ENCODE assay signal across 13 cellular contexts in the genomic region with DNA sequence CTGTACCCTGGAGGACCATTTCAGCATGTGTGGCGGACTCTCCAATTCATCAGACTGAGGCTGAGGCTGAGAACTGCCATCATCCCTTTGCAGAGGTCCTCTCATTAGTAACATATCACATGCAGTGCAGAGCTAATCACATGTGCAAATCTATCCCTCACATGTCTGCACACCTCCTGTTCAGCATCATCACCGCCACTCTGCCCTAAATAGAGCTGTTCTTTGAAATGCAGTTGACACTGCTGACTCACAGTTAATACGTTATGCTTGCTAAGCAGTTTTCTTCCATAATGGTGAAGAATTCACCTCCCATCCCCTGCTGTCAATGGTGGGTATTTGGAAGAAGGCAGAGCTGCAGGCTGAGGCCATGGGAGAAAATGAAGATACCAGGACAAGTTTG.
DNase-seq lines count a peak whose midpoint lies in the region; ATAC-seq and TF ChIP-seq lines count a peak whose summit lies in the region.
"Had no signal": no experiment of that assay in that cellular context is flagged by ENCODE, and none has a peak within 500 bp of the region (broad histone marks: within the 10 kb centered on the region; RNA-seq: fewer than 3 reads in every experiment).

No MANE protein-coding gene starts in this region.

- no peak overlapping the region for H2BK5ac ChIP-seq in IMR-90 (ENCODE audit: low read depth, low read length, poor library complexity, severe bottlenecking)

- no peaks in the 10 kb centered on the region for H3K9me1 ChIP-seq in IMR-90 (ENCODE audit: insufficient read depth, low read length)

- H3K14ac ChIP-seq in IMR-90 (replicated peaks; ENCODE audit: low read depth, low read length), result no peak overlapping the region

- H3K27ac Mint-ChIP-seq in endothelial cell (ENCODE audit: unreplicated experiment), result peak overlapping the region; percentile 30
- peak overlapping the region; percentile 27 for H3K27ac Mint-ChIP-seq in neural progenitor cell
- H3K27ac Mint-ChIP-seq: CD8-positive, alpha-beta memory T cell had no signal

- DNase-seq in H7 (peak; percentile 8), IMR-90 (no peak), endothelial cell (ENCODE audit: low spot score) (no peak), neural progenitor cell (ENCODE audit: low spot score) (no peak), ovary (no peak), NCI-H2227 (lab: John Stamatoyannopoulos, UW; ENCODE audit: unreplicated experiment) (no peak)
- DNase-seq: AML-193; Caco-2; CD8-positive, alpha-beta memory T cell; DND-41; GDM1 had no signal

- H3K79me1 ChIP-seq in IMR-90 (ENCODE audit: low read depth in 1 of 2, low read length in 2 of 2), result no peaks in the 10 kb centered on the region

- H4K91ac ChIP-seq in IMR-90 (ENCODE audit: insufficient read depth, low read depth, low read length), result no peak overlapping the region

- H2BK20ac ChIP-seq in IMR-90 (ENCODE audit: low read depth, low read length), result no peak overlapping the region

- H3K18ac ChIP-seq in IMR-90 (ENCODE audit: low read depth, low read length), result no peak overlapping the region

- H3K27me3 Mint-ChIP-seq in endothelial cell (ENCODE audit: unreplicated experiment), result peaks cover 6% of the 10 kb centered on the region
- peaks cover 14% of the 10 kb centered on the region for H3K27me3 Mint-ChIP-seq in neural progenitor cell (ENCODE audit: insufficient read depth, low read depth)

- no peak for TF ChIP-seq RAD21 in IMR-90 (IDR thresholded peaks at IDR 0.05; ENCODE audit: low read length)

- no peak overlapping the region for H2AK9ac ChIP-seq in IMR-90 (replicated peaks; ENCODE audit: low read depth, low read length, poor library complexity)

- no peak overlapping the region for H4K5ac ChIP-seq in IMR-90 (ENCODE audit: low read depth, low read length)

- H3K9me3 ChIP-seq in IMR-90 (ENCODE audit: control insufficient read depth, insufficient read depth, low read length), result peaks cover 10% of the 10 kb centered on the region
- no peaks in the 10 kb centered on the region for H3K9me3 ChIP-seq in neural progenitor cell (ENCODE audit: low read depth)
- no peaks in the 10 kb centered on the region for H3K9me3 ChIP-seq in ovary
- H3K9me3 ChIP-seq: Caco-2 had no signal

- H3K36me3 ChIP-seq in H7 (replicated peaks; ENCODE audit: control insufficient read depth, insufficient read depth, low read length) (no peaks in the 10 kb centered on the region), IMR-90 (ENCODE audit: control insufficient read depth, insufficient read depth, low read length) (no peaks in the 10 kb centered on the region), neural progenitor cell (no peaks in the 10 kb centered on the region), ovary (no peaks in the 10 kb centered on the region)
- H3K36me3 ChIP-seq: BLaER1 had no signal

- no peak overlapping the region for H3K56ac ChIP-seq in IMR-90 (ENCODE audit: extremely low read depth, insufficient read depth, low read length)

- CTCF ChIA-PET in IMR-90 (lab: Yijun Ruan, JAX), result no interaction called here

- H4K8ac ChIP-seq in IMR-90 (ENCODE audit: low read depth in 2 of 2, low read length in 2 of 2), result no peak overlapping the region

- BruUV-seq in IMR-90 (replicated peaks; lab: Mats Ljungman, UMichigan), result no TSS peak

- TF ChIP-seq POLR2A in IMR-90 (IDR thresholded peaks at IDR 0.05; ENCODE audit: low read depth, low read length), result no peak
- no peak for TF ChIP-seq POLR2A in ovary (IDR thresholded peaks at IDR 0.05)

- WGBS in IMR-90 (ENCODE audit: extremely low coverage in 2 of 2, insufficient read length in 1 of 2), 2 experiments, result 60% methylated on average over 1 of the region's 3 CpGs; no CpG with 5 or more reads in 1 of the 2 experiments
- 76 to 82% (median 80%) methylated on average over 3 of the region's 3 CpGs for WGBS in ovary, 3 donors

- no peaks in the 10 kb centered on the region for H3K79me2 ChIP-seq in neural progenitor cell (ENCODE audit: low read depth)

- H3K4me3 Mint-ChIP-seq in endothelial cell (ENCODE audit: unreplicated experiment) (no peak overlapping the region), neural progenitor cell (no peak overlapping the region)
- H3K4me3 Mint-ChIP-seq: CD8-positive, alpha-beta memory T cell had no signal

- ATAC-seq in IMR-90 (ENCODE audit: low read depth), result peak; percentile 24; the same call in 1 of the 2 replicates
- no peak for ATAC-seq in GM19467 (IDR thresholded peaks at IDR 0.05; ENCODE audit: unreplicated experiment)

- H2BK15ac ChIP-seq in IMR-90 (ENCODE audit: low read depth, low read length), result no peak overlapping the region

- no peak overlapping the region for H3K9ac ChIP-seq in IMR-90 (ENCODE audit: low read depth, low read length)
- no peak overlapping the region for H3K9ac ChIP-seq in neural progenitor cell
- H3K9ac ChIP-seq: BLaER1 had no signal

- H3K23ac ChIP-seq in IMR-90 (ENCODE audit: low read depth, low read length), result no peak overlapping the region

- TF ChIP-seq CTCF in IMR-90 (conservative IDR thresholded peaks at IDR 0.05; ENCODE audit: low read depth, low read length), result no peak
- TF ChIP-seq CTCF in endothelial cell (IDR thresholded peaks at IDR 0.05; ENCODE audit: unreplicated experiment), result no peak
- TF ChIP-seq CTCF in neural progenitor cell (IDR thresholded peaks at IDR 0.05), result no peak
- TF ChIP-seq CTCF in ovary (IDR thresholded peaks at IDR 0.05), result no peak

- H3K4me3 ChIP-seq in H7 (ENCODE audit: insufficient read depth, low read depth, low read length) (no peak overlapping the region), IMR-90 (ENCODE audit: insufficient read depth, low read depth, low read length) (no peak overlapping the region), neural progenitor cell (no peak overlapping the region), ovary (no peak overlapping the region)
- H3K4me3 ChIP-seq: BLaER1 had no signal

- no peak overlapping the region for H2AK5ac ChIP-seq in IMR-90 (ENCODE audit: low read depth, low read length)

- H3K27me3 ChIP-seq in H7 (ENCODE audit: control insufficient read depth, insufficient read depth, low read length), result no peaks in the 10 kb centered on the region
- peaks cover 7% of the 10 kb centered on the region; the same call in 1 of the 2 replicates for H3K27me3 ChIP-seq in IMR-90 (ENCODE audit: control insufficient read depth, insufficient read depth, low read length)
- no peaks in the 10 kb centered on the region for H3K27me3 ChIP-seq in neural progenitor cell
- H3K27me3 ChIP-seq in ovary, result no peaks in the 10 kb centered on the region
- H3K27me3 ChIP-seq: BLaER1 had no signal

- in situ Hi-C loops in IMR-90 (cut with MboI; ENCODE audit: low sequenced_read_pairs), result loop anchor here (5.0 kb wide), 1 partner anchor 43 kb away; no protein-coding TSS in a partner anchor

- POLR2A ChIA-PET in IMR-90 (lab: Charles Lee; ENCODE audit: unreplicated experiment), result no interaction called here

- dilution Hi-C loops in IMR-90 (cut with HindIII; ENCODE audit: low sequenced_read_pairs, unreplicated experiment), result no loop called here

- H3K4me1 Mint-ChIP-seq in endothelial cell (ENCODE audit: unreplicated experiment), result peaks cover 4% of the 10 kb centered on the region
- H3K4me1 Mint-ChIP-seq in neural progenitor cell, result peaks cover 3% of the 10 kb centered on the region
- H3K4me1 Mint-ChIP-seq: CD8-positive, alpha-beta memory T cell had no signal

- H4K20me1 ChIP-seq in IMR-90 (ENCODE audit: insufficient read depth, low read length) (no peaks in the 10 kb centered on the region), neural progenitor cell (ENCODE audit: low read depth) (no peaks in the 10 kb centered on the region)
- H4K20me1 ChIP-seq: BLaER1 had no signal

- H3K27ac ChIP-seq in IMR-90 (ENCODE audit: insufficient read depth, low read length), result no peak overlapping the region
- H3K27ac ChIP-seq in neural progenitor cell, result no peak overlapping the region
- no peak overlapping the region for H3K27ac ChIP-seq in ovary
- H3K27ac ChIP-seq: BLaER1 had no signal

- H2AFZ ChIP-seq in IMR-90 (replicated peaks; ENCODE audit: low read length, poor library complexity) (no peak overlapping the region), neural progenitor cell (replicated peaks) (no peak overlapping the region)

- H3F3A ChIP-seq in neural progenitor cell (ENCODE audit: low read depth), result no peaks in the 10 kb centered on the region

- H3K36me3 Mint-ChIP-seq in endothelial cell (ENCODE audit: low read depth, unreplicated experiment) (peaks cover 40% of the 10 kb centered on the region), neural progenitor cell (no peaks in the 10 kb centered on the region)

- no peaks in the 10 kb centered on the region for H3K4me1 ChIP-seq in IMR-90 (ENCODE audit: control insufficient read depth, insufficient read depth, low read length)
- H3K4me1 ChIP-seq in neural progenitor cell, result no peaks in the 10 kb centered on the region
- no peaks in the 10 kb centered on the region for H3K4me1 ChIP-seq in ovary (ENCODE audit: insufficient read depth)
- H3K4me1 ChIP-seq: BLaER1, Caco-2 had no signal

- H2BK120ac ChIP-seq in IMR-90 (ENCODE audit: low read depth, low read length), result no peak overlapping the region

- no peak for TF ChIP-seq EP300 in ovary (IDR thresholded peaks at IDR 0.05)

- H3K9me3 Mint-ChIP-seq in endothelial cell (ENCODE audit: unreplicated experiment) (no peaks in the 10 kb centered on the region), neural progenitor cell (peaks cover 15% of the 10 kb centered on the region)

- no peak overlapping the region for H3K4me2 ChIP-seq in IMR-90 (ENCODE audit: low read depth, low read length)
- no peak overlapping the region for H3K4me2 ChIP-seq in neural progenitor cell
- H3K4me2 ChIP-seq: BLaER1 had no signal

- intact Hi-C loops in IMR-90 (cut with micrococcal nuclease) (no loop called here), ovary (cut with DNase I) (loop anchor here in 1 of 4 donors (10.0 kb wide), 1 partner anchor 1175 kb away; no protein-coding TSS in a partner anchor)

- no peak overlapping the region for H3K4ac ChIP-seq in IMR-90 (ENCODE audit: low read depth, low read length)

TF ChIP-seq in IMR-90, 13 proteins besides CTCF, POLR2A, EP300 and RAD21:
- TF ChIP-seq MAZ (IDR thresholded peaks at IDR 0.05; ENCODE audit: borderline replicate concordance, low read depth, low read length) (no peak), RFX5 (IDR thresholded peaks at IDR 0.05; ENCODE audit: low read depth, low read length) (no peak), SMC3 (IDR thresholded peaks at IDR 0.05; ENCODE audit: low read depth, low read length) (no peak), MAFK (IDR thresholded peaks at IDR 0.05; ENCODE audit: low read depth, low read length) (peak; percentile 90), CHD1 (IDR thresholded peaks at IDR 0.05; ENCODE audit: low read depth, low read length) (no peak)
- TF ChIP-seq, protein P1, sequence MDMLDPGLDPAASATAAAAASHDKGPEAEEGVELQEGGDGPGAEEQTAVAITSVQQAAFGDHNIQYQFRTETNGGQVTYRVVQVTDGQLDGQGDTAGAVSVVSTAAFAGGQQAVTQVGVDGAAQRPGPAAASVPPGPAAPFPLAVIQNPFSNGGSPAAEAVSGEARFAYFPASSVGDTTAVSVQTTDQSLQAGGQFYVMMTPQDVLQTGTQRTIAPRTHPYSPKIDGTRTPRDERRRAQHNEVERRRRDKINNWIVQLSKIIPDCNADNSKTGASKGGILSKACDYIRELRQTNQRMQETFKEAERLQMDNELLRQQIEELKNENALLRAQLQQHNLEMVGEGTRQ (IDR thresholded peaks at IDR 0.05; ENCODE audit: low read depth, low read length), result no peak
TF ChIP-seq in IMR-90: peak in this region for 1.
